12 cellular contexts compared by ENCODE assay signal in genomic region chr21:23475518-23476189, GRCh38.
"Had no signal": no experiment of that assay in that cellular context is flagged by ENCODE, and none has a peak within 500 bp of the region (broad histone marks: within the 10 kb centered on the region; RNA-seq: fewer than 3 reads in every experiment).

No MANE protein-coding gene starts in this region.

- DNase-seq: activated CD4-positive, alpha-beta T cell treated with anti-CD3 and anti-CD28 coated beads for 1 hour; activated CD4-positive, alpha-beta T cell treated with anti-CD3 and anti-CD28 coated beads, Interleukin-2, amount 50 U/mL, for 4 hours; activated naive CD4-positive, alpha-beta T cell treated with anti-CD3 and anti-CD28 coated beads for 36 hours; endodermal cell; left lung; naive B cell; ovary; right lobe of liver; stimulated activated CD4-positive, alpha-beta T cell treated with anti-CD3 and anti-CD28 coated beads, Interleukin-4, amount 100 ng/mL, for 4 hours; stimulated activated CD8-positive, alpha-beta memory T cell treated with anti-CD3 and anti-CD28 coated beads, Interleukin-4, amount 100 ng/mL, for 48 hours; stimulated activated naive CD4-positive, alpha-beta T cell treated with Interleukin-2 at 50 U/mL for 16 hours; substantia nigra had no signal
